ENCODE assay signal across 8 cellular contexts in genomic region chr12:80472912-80473500, GRCh38. TPM values are rescaled to one million over a fixed set of nuclear protein-coding genes. Genes with fewer than 3 reads are reported as not detected.
DNase-seq lines count a peak whose midpoint lies in the region; ATAC-seq, FAIRE-seq and TF ChIP-seq lines count a peak whose summit lies in the region.

No MANE protein-coding gene starts in this region.

- H3K9me3 Mint-ChIP-seq in immature natural killer cell: peaks cover 0 to 12% (median 0%) of the 10 kb centered on the region in 6 donors

- no peak overlapping the region for H3K4me3 Mint-ChIP-seq in immature natural killer cell

- peak; percentile 85 for DNase-seq in ELR (ENCODE audit: low read depth)
- DNase-seq in H54 (ENCODE audit: insufficient read length, low spot score): no peak
- peak; percentile 4 for DNase-seq in NCI-H2029 (lab: John Stamatoyannopoulos, UW)
- DNase-seq in iris pigment epithelial cell (ENCODE audit: low read depth): peak; percentile 83
- DNase-seq in immature natural killer cell: no peak
- no peak for DNase-seq in GM19240 (ENCODE audit: insufficient read length, low spot score)

- no peak for ATAC-seq in HG02642 (IDR thresholded peaks at IDR 0.05; ENCODE audit: poor library complexity, unreplicated experiment)

- H3K27ac Mint-ChIP-seq in immature natural killer cell: no peak overlapping the region

- H3K4me1 Mint-ChIP-seq in immature natural killer cell: no peaks in the 10 kb centered on the region

- peak; percentile 80 for TF ChIP-seq CTCF in VCaP (conservative IDR thresholded peaks at IDR 0.05)

- no peak for TF ChIP-seq POLR2A in H54 (IDR thresholded peaks at IDR 0.05; ENCODE audit: low read depth, low read length)

- H3K36me3 Mint-ChIP-seq in immature natural killer cell: no peaks in the 10 kb centered on the region

- H3K27me3 Mint-ChIP-seq in immature natural killer cell (ENCODE audit: low read depth in 3 of 3): no peaks in the 10 kb centered on the region

- H3K27ac ChIP-seq in VCaP: peak overlapping the region; percentile 30; the same call in 1 of the 2 replicates

- FAIRE-seq in H54 (lab: Jason Lieb, UNC): peak; percentile 27

RNA-seq across cellular contexts. Expression of gene PTPRQ, which starts 29.0 kb away (rescaled TPM):
- polyA plus RNA-seq in immature natural killer cell: not detected

Comparison
In these comparisons a context has a peak if more than half of its experiments do, and no peak if none do; other contexts are left out.
1. DNase-seq: peak in ELR (single experiment), NCI-H2029 (single experiment) and iris pigment epithelial cell (single experiment); none in H54 (single experiment), immature natural killer cell (0 of 3) and GM19240 (single experiment).